1 cellular context compared by ENCODE assay signal in the genomic region with DNA sequence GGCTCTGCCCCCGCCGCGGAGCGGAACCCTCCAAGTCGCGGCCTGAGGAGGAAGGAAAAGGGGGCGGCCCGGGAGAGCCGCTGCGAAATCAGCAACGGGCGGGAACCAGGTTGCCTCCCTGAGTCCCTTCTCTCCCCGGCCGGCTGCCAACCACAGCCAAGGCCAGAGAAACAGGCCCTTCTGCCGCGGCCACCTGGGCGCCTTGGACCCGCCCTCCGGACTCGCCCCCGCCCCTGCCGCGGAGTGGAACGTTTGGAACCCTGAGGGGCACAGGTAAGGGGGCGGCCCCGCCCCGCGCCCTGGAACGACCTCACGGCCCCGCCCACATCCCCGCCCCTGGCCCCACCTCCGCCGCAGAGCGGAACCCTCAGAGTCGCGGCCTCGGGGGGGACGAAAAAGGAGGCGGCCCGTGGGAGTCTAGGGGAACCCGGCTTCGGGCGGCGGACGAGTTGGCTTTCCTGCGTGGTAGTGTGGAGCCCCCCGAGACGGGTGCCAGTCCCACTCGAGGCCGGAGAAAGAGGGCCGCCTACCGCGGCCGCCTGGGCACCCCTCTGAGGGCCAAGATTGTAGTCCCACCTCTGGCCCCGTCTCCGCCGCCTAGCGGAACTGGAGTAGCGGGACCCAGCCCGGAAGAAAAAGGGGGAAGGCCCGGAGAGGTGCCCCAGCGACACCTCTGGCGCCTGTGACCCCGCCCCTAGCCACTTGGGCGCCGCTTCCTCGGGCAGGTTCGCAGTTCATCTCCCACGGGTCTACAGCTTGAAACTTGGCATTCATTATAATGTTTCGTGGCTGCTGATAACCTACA.
TF ChIP-seq lines count a peak whose summit lies in the region.

No MANE protein-coding gene starts in this region.

TF ChIP-seq in K562, 482 proteins besides CTCF, POLR2A, EP300 and RAD21 (continued from another document and continues in another):
- TF ChIP-seq STAT5B (CRISPR knock-in tag; IDR thresholded peaks at IDR 0.05) = no peak
- TF ChIP-seq RBM17 (IDR thresholded peaks at IDR 0.05; ENCODE audit: borderline replicate concordance, low read depth, low read length) = no peak
- TF ChIP-seq ZNF146 (CRISPR knock-in tag; IDR thresholded peaks at IDR 0.05; ENCODE audit: unreplicated experiment) = no peak
- TF ChIP-seq, protein P1, sequence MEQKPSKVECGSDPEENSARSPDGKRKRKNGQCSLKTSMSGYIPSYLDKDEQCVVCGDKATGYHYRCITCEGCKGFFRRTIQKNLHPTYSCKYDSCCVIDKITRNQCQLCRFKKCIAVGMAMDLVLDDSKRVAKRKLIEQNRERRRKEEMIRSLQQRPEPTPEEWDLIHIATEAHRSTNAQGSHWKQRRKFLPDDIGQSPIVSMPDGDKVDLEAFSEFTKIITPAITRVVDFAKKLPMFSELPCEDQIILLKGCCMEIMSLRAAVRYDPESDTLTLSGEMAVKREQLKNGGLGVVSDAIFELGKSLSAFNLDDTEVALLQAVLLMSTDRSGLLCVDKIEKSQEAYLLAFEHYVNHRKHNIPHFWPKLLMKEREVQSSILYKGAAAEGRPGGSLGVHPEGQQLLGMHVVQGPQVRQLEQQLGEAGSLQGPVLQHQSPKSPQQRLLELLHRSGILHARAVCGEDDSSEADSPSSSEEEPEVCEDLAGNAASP (IDR thresholded peaks at IDR 0.05) = peak; percentile 64; the same call in 1 of the 2 replicates
- TF ChIP-seq, protein P2, sequence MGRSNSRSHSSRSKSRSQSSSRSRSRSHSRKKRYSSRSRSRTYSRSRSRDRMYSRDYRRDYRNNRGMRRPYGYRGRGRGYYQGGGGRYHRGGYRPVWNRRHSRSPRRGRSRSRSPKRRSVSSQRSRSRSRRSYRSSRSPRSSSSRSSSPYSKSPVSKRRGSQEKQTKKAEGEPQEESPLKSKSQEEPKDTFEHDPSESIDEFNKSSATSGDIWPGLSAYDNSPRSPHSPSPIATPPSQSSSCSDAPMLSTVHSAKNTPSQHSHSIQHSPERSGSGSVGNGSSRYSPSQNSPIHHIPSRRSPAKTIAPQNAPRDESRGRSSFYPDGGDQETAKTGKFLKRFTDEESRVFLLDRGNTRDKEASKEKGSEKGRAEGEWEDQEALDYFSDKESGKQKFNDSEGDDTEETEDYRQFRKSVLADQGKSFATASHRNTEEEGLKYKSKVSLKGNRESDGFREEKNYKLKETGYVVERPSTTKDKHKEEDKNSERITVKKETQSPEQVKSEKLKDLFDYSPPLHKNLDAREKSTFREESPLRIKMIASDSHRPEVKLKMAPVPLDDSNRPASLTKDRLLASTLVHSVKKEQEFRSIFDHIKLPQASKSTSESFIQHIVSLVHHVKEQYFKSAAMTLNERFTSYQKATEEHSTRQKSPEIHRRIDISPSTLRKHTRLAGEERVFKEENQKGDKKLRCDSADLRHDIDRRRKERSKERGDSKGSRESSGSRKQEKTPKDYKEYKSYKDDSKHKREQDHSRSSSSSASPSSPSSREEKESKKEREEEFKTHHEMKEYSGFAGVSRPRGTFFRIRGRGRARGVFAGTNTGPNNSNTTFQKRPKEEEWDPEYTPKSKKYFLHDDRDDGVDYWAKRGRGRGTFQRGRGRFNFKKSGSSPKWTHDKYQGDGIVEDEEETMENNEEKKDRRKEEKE (IDR thresholded peaks at IDR 0.05; ENCODE audit: borderline replicate concordance in 1 of 2, control insufficient read depth in 1 of 2, low read depth in 2 of 2, low read length in 1 of 2) = peak; percentile 40 to 81; a peak in 2 of 4 replicates
- no peak for TF ChIP-seq ZC3H11A (IDR thresholded peaks at IDR 0.05; ENCODE audit: low read depth, low read length)
- peak; percentile 83 for TF ChIP-seq VEZF1 (CRISPR knock-in tag; IDR thresholded peaks at IDR 0.05)
- TF ChIP-seq ZNF41 (CRISPR knock-in tag; conservative IDR thresholded peaks at IDR 0.05) = no peak
- TF ChIP-seq SIN3B (IDR thresholded peaks at IDR 0.05; ENCODE audit: low read depth) = peak; percentile 93
- 0 out of 2 replicates have a peak, but pooled peaks have one; percentile 13 for TF ChIP-seq ESRRA (IDR thresholded peaks at IDR 0.05; ENCODE audit: borderline replicate concordance, low read depth)
- no peak for TF ChIP-seq NR2F6 (CRISPR knock-in tag; IDR thresholded peaks at IDR 0.05)
- peak; percentile 29 for TF ChIP-seq HMGN3 (IDR thresholded peaks at IDR 0.05; ENCODE audit: borderline replicate concordance, extremely low read depth, insufficient read length, low read depth, low read length)
- TF ChIP-seq CAMTA2 (CRISPR knock-in tag; conservative IDR thresholded peaks at IDR 0.05) = no peak
- TF ChIP-seq ZNF24 (IDR thresholded peaks at IDR 0.05) = no peak
- no peak for TF ChIP-seq E2F1 (CRISPR knock-in tag; IDR thresholded peaks at IDR 0.05)
- 0 out of 2 replicates have a peak, but pooled peaks have one; percentile 52 for TF ChIP-seq MIER1 (IDR thresholded peaks at IDR 0.05; ENCODE audit: low read depth)
- TF ChIP-seq, protein P3, sequence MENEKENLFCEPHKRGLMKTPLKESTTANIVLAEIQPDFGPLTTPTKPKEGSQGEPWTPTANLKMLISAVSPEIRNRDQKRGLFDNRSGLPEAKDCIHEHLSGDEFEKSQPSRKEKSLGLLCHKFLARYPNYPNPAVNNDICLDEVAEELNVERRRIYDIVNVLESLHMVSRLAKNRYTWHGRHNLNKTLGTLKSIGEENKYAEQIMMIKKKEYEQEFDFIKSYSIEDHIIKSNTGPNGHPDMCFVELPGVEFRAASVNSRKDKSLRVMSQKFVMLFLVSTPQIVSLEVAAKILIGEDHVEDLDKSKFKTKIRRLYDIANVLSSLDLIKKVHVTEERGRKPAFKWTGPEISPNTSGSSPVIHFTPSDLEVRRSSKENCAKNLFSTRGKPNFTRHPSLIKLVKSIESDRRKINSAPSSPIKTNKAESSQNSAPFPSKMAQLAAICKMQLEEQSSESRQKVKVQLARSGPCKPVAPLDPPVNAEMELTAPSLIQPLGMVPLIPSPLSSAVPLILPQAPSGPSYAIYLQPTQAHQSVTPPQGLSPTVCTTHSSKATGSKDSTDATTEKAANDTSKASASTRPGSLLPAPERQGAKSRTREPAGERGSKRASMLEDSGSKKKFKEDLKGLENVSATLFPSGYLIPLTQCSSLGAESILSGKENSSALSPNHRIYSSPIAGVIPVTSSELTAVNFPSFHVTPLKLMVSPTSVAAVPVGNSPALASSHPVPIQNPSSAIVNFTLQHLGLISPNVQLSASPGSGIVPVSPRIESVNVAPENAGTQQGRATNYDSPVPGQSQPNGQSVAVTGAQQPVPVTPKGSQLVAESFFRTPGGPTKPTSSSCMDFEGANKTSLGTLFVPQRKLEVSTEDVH (IDR thresholded peaks at IDR 0.05; ENCODE audit: low read depth, partially characterized antibody) = peak; percentile 68
- no peak for TF ChIP-seq FOXJ2 (tag; IDR thresholded peaks at IDR 0.05)
- TF ChIP-seq GTF2E2 (tag; IDR thresholded peaks at IDR 0.05) = 0 out of 2 replicates have a peak, but pooled peaks have one; percentile 2
- peak; percentile 59 for TF ChIP-seq MBD2 (IDR thresholded peaks at IDR 0.05; ENCODE audit: borderline replicate concordance, low read depth)
- no peak for TF ChIP-seq NFE2L1 (tag; IDR thresholded peaks at IDR 0.05; ENCODE audit: borderline replicate concordance, low read depth)
- TF ChIP-seq ERF (CRISPR knock-in tag; IDR thresholded peaks at IDR 0.05) = no peak
- TF ChIP-seq CXXC5 (CRISPR knock-in tag; IDR thresholded peaks at IDR 0.05) = peak; percentile 57; the same call in 1 of the 2 replicates
- TF ChIP-seq ZNF121 (CRISPR knock-in tag; conservative IDR thresholded peaks at IDR 0.05) = no peak
- TF ChIP-seq RBM22 (IDR thresholded peaks at IDR 0.05; ENCODE audit: low read depth, low read length, poor library complexity, severe bottlenecking) = no peak
- TF ChIP-seq ZNF75A (CRISPR knock-in tag; IDR thresholded peaks at IDR 0.05) = no peak
- TF ChIP-seq U2AF1 (optimal IDR thresholded peaks at IDR 0.05; ENCODE audit: low read depth, low read length) = no peak
- TF ChIP-seq, protein P4, sequence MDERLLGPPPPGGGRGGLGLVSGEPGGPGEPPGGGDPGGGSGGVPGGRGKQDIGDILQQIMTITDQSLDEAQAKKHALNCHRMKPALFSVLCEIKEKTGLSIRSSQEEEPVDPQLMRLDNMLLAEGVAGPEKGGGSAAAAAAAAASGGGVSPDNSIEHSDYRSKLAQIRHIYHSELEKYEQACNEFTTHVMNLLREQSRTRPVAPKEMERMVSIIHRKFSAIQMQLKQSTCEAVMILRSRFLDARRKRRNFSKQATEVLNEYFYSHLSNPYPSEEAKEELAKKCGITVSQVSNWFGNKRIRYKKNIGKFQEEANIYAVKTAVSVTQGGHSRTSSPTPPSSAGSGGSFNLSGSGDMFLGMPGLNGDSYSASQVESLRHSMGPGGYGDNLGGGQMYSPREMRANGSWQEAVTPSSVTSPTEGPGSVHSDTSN (CRISPR knock-in tag; IDR thresholded peaks at IDR 0.05; ENCODE audit: low read depth) = no peak
- TF ChIP-seq, protein P4 (tag; conservative IDR thresholded peaks at IDR 0.05; ENCODE audit: low read depth) = no peak
- no peak for TF ChIP-seq SMARCC2 (IDR thresholded peaks at IDR 0.05; ENCODE audit: low read depth)
- TF ChIP-seq GTF2F1 (IDR thresholded peaks at IDR 0.05; ENCODE audit: low read depth, low read length) = no peak
- no peak for TF ChIP-seq RUNX1 (IDR thresholded peaks at IDR 0.05; ENCODE audit: low read depth)
- TF ChIP-seq HLTF (IDR thresholded peaks at IDR 0.05) = no peak
- TF ChIP-seq BRF2 (IDR thresholded peaks at IDR 0.05; ENCODE audit: borderline replicate concordance, insufficient read depth, insufficient read length) = no peak
- TF ChIP-seq JUN (IDR thresholded peaks at IDR 0.05; ENCODE audit: borderline replicate concordance, low read depth, low read length) = no peak
- TF ChIP-seq JUN (CRISPR knock-in tag; IDR thresholded peaks at IDR 0.05; ENCODE audit: borderline replicate concordance) = no peak
- 0 out of 4 replicates have a peak, but pooled peaks of 1 of the 2 experiments have one; percentile 24 for TF ChIP-seq NRF1 (conservative IDR thresholded peaks at IDR 0.05 in 1 of 2, IDR thresholded peaks at IDR 0.05 in 1 of 2)
- TF ChIP-seq ZNF785 (CRISPR knock-in tag; IDR thresholded peaks at IDR 0.05) = no peak
- TF ChIP-seq, protein P5, sequence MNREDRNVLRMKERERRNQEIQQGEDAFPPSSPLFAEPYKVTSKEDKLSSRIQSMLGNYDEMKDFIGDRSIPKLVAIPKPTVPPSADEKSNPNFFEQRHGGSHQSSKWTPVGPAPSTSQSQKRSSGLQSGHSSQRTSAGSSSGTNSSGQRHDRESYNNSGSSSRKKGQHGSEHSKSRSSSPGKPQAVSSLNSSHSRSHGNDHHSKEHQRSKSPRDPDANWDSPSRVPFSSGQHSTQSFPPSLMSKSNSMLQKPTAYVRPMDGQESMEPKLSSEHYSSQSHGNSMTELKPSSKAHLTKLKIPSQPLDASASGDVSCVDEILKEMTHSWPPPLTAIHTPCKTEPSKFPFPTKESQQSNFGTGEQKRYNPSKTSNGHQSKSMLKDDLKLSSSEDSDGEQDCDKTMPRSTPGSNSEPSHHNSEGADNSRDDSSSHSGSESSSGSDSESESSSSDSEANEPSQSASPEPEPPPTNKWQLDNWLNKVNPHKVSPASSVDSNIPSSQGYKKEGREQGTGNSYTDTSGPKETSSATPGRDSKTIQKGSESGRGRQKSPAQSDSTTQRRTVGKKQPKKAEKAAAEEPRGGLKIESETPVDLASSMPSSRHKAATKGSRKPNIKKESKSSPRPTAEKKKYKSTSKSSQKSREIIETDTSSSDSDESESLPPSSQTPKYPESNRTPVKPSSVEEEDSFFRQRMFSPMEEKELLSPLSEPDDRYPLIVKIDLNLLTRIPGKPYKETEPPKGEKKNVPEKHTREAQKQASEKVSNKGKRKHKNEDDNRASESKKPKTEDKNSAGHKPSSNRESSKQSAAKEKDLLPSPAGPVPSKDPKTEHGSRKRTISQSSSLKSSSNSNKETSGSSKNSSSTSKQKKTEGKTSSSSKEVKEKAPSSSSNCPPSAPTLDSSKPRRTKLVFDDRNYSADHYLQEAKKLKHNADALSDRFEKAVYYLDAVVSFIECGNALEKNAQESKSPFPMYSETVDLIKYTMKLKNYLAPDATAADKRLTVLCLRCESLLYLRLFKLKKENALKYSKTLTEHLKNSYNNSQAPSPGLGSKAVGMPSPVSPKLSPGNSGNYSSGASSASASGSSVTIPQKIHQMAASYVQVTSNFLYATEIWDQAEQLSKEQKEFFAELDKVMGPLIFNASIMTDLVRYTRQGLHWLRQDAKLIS (CRISPR knock-in tag; IDR thresholded peaks at IDR 0.05) = no peak
- peak; percentile 26; the same call in 1 of the 2 replicates for TF ChIP-seq JUND (IDR thresholded peaks at IDR 0.05; ENCODE audit: borderline replicate concordance, low read depth, low read length)
- TF ChIP-seq JUND (tag; IDR thresholded peaks at IDR 0.05; ENCODE audit: borderline replicate concordance, low read depth, low read length) = 0 out of 3 replicates have a peak, but pooled peaks have one; percentile 32
- TF ChIP-seq PCBP1 (IDR thresholded peaks at IDR 0.05; ENCODE audit: low read depth, low read length, poor library complexity, severe bottlenecking) = peak; percentile 79
